Comparison of ENCODE assay signal across 1 cellular context in genomic region chr3:127997961-127998360, GRCh38.
A peak's percentile ranks its signal among the peaks of the same experiment; 100 is the strongest.
TF ChIP-seq lines count a peak whose summit lies in the region.

No MANE protein-coding gene starts in this region.

TF ChIP-seq in HepG2, 621 proteins besides CTCF, POLR2A, EP300 and RAD21 (continued from another document and continues in another):
- TF ChIP-seq ZBTB40 (IDR thresholded peaks at IDR 0.05) (no peak), ZBTB40 (CRISPR knock-in tag; IDR thresholded peaks at IDR 0.05) (peak; percentile 57; the same call in 1 of the 2 replicates), ZNF644 (CRISPR knock-in tag; IDR thresholded peaks at IDR 0.05; ENCODE audit: low read depth) (peak; percentile 93), YEATS2 (CRISPR knock-in tag; IDR thresholded peaks at IDR 0.05; ENCODE audit: borderline replicate concordance) (peak; percentile 71; the same call in 1 of the 2 replicates), MYC (CRISPR knock-in tag; IDR thresholded peaks at IDR 0.05; ENCODE audit: borderline replicate concordance) (peak; percentile 76; the same call in 1 of the 2 replicates), CREB1 (IDR thresholded peaks at IDR 0.05) (peak; percentile 59; the same call in 1 of the 2 replicates), CREB1 (CRISPR knock-in tag; IDR thresholded peaks at IDR 0.05) (no peak), RXRB (CRISPR knock-in tag; IDR thresholded peaks at IDR 0.05; ENCODE audit: borderline replicate concordance) (peak; percentile 82), ARID5B (CRISPR knock-in tag; IDR thresholded peaks at IDR 0.05) (peak; percentile 93), ZNF646 (CRISPR knock-in tag; IDR thresholded peaks at IDR 0.05) (peak; percentile 36; the same call in 1 of the 2 replicates), ZNF580 (CRISPR knock-in tag; IDR thresholded peaks at IDR 0.05; ENCODE audit: borderline replicate concordance, low read depth) (peak; percentile 79; the same call in 1 of the 2 replicates), FOXP4 (CRISPR knock-in tag; IDR thresholded peaks at IDR 0.05) (peak; percentile 73), ZNF615 (CRISPR knock-in tag; IDR thresholded peaks at IDR 0.05; ENCODE audit: borderline replicate concordance) (no peak), HIC2 (CRISPR knock-in tag; IDR thresholded peaks at IDR 0.05; ENCODE audit: low read depth) (peak; percentile 91), KDM6A (CRISPR knock-in tag; IDR thresholded peaks at IDR 0.05; ENCODE audit: low read depth) (peak; percentile 76), ZNF562 (CRISPR knock-in tag; IDR thresholded peaks at IDR 0.05; ENCODE audit: borderline replicate concordance) (no peak), ZKSCAN8 (CRISPR knock-in tag; IDR thresholded peaks at IDR 0.05; ENCODE audit: borderline replicate concordance) (peak; percentile 37; the same call in 1 of the 2 replicates), IKZF1 (IDR thresholded peaks at IDR 0.05) (no peak), ZNF761 (CRISPR knock-in tag; conservative IDR thresholded peaks at IDR 0.05) (no peak), ZNF724P (CRISPR knock-in tag; IDR thresholded peaks at IDR 0.05; ENCODE audit: borderline replicate concordance) (0 out of 2 replicates have a peak, but pooled peaks have one; percentile 50), TFAP4 (IDR thresholded peaks at IDR 0.05; ENCODE audit: borderline replicate concordance, low read depth) (peak; percentile 68; the same call in 1 of the 2 replicates), ZNF501 (CRISPR knock-in tag; IDR thresholded peaks at IDR 0.05) (0 out of 2 replicates have a peak, but pooled peaks have one; percentile 36), MED8 (CRISPR knock-in tag; IDR thresholded peaks at IDR 0.05; ENCODE audit: insufficient replicate concordance) (peak; percentile 27), ZNF350 (CRISPR knock-in tag; IDR thresholded peaks at IDR 0.05; ENCODE audit: borderline replicate concordance, low read depth) (0 out of 2 replicates have a peak, but pooled peaks have one; percentile 47), SIN3B (IDR thresholded peaks at IDR 0.05; ENCODE audit: low read length) (no peak), ZNF709 (CRISPR knock-in tag; IDR thresholded peaks at IDR 0.05) (peak; percentile 58; the same call in 1 of the 2 replicates), SCMH1 (CRISPR knock-in tag; IDR thresholded peaks at IDR 0.05; ENCODE audit: borderline replicate concordance) (no peak), ZNF552 (CRISPR knock-in tag; IDR thresholded peaks at IDR 0.05; ENCODE audit: borderline replicate concordance) (no peak), ATAD3A (CRISPR knock-in tag; IDR thresholded peaks at IDR 0.05) (no peak)
